17 cellular contexts compared by ENCODE assay signal in genomic region chr1:229883504-229884200, GRCh38.
A peak's percentile ranks its signal among the peaks of the same experiment; 100 is the strongest.
DNase-seq lines count a peak whose midpoint lies in the region; ATAC-seq and TF ChIP-seq lines count a peak whose summit lies in the region.
"Had no signal": no experiment of that assay in that cellular context is flagged by ENCODE, and none has a peak within 500 bp of the region (broad histone marks: within the 10 kb centered on the region; RNA-seq: fewer than 3 reads in every experiment).

No MANE protein-coding gene starts in this region.

- H3K36me3 ChIP-seq in right atrium auricular region, result no peaks in the 10 kb centered on the region
- H3K36me3 ChIP-seq in heart right ventricle, result no peaks in the 10 kb centered on the region
- H3K36me3 ChIP-seq in MM.1S (replicated peaks; ENCODE audit: insufficient read depth, low read length), result no peaks in the 10 kb centered on the region
- no peaks in the 10 kb centered on the region for H3K36me3 ChIP-seq in esophagus muscularis mucosa
- H3K36me3 ChIP-seq: SJSA1 had no signal

- ATAC-seq in heart right ventricle (no peak), GM19397 (IDR thresholded peaks at IDR 0.05; ENCODE audit: unreplicated experiment) (no peak)
- ATAC-seq: CD8-positive, alpha-beta T cell had no signal

- no peaks in the 10 kb centered on the region for H3K79me2 ChIP-seq in MM.1S (ENCODE audit: low read length)

- H3K4me2 ChIP-seq in MM.1S (ENCODE audit: low read depth, low read length), result no peak overlapping the region

- no peak for TF ChIP-seq EP300 in esophagus muscularis mucosa (IDR thresholded peaks at IDR 0.05)

- H3K9me3 ChIP-seq in right atrium auricular region (no peaks in the 10 kb centered on the region), heart right ventricle (no peaks in the 10 kb centered on the region), MM.1S (replicated peaks; ENCODE audit: insufficient read depth, low read length) (no peaks in the 10 kb centered on the region), esophagus muscularis mucosa (no peaks in the 10 kb centered on the region)
- H3K9me3 ChIP-seq: SJSA1 had no signal

- no peaks in the 10 kb centered on the region for H3K27me3 ChIP-seq in right atrium auricular region
- H3K27me3 ChIP-seq in heart right ventricle, result no peaks in the 10 kb centered on the region
- no peaks in the 10 kb centered on the region for H3K27me3 ChIP-seq in MM.1S (replicated peaks; ENCODE audit: insufficient read depth, low read length)
- no peaks in the 10 kb centered on the region for H3K27me3 ChIP-seq in esophagus muscularis mucosa

- no peak overlapping the region; the same call in 1 of the 2 replicates for H2AFZ ChIP-seq in MM.1S (ENCODE audit: low read length)

- 83 to 92% methylated on average over 7 of the region's 7 CpGs for WGBS in heart right ventricle, 2 donors
- 90% methylated on average over 7 of the region's 7 CpGs for WGBS in esophagus muscularis mucosa

- H3F3A ChIP-seq in MM.1S (ENCODE audit: insufficient read depth, low read length), result no peaks in the 10 kb centered on the region

- no peak for TF ChIP-seq POLR2A in esophagus muscularis mucosa (IDR thresholded peaks at IDR 0.05; ENCODE audit: low read depth)

- peak; percentile 13 for DNase-seq in right atrium auricular region (ENCODE audit: low spot score)
- DNase-seq in heart right ventricle, result no peak
- peak; percentile 17 for DNase-seq in MM.1S
- peak; percentile 79 for DNase-seq in esophagus muscularis mucosa (ENCODE audit: extremely low spot score)
- peak; percentile 7 for DNase-seq in ureter (ENCODE audit: low spot score)
- no peak for DNase-seq in NCI-H345 (lab: John Stamatoyannopoulos, UW)
- DNase-seq in DMS 273 treated with DMSO at 0.1 percent for 48 hours (lab: John Stamatoyannopoulos, UW), result no peak
- DNase-seq: CD8-positive, alpha-beta T cell; DND-41; GDM1; MV-4-11; NCI-H1417 treated with DMSO at 0.1 percent for 48 hours; NCI-H2029; NCI-H2171 treated with DMSO at 0.1 percent for 48 hours; NCI-H510A treated with DMSO at 0.1 percent for 48 hours had no signal

- no peak for TF ChIP-seq CTCF in right atrium auricular region (IDR thresholded peaks at IDR 0.05)
- TF ChIP-seq CTCF in heart right ventricle (IDR thresholded peaks at IDR 0.05), result no peak
- no peak for TF ChIP-seq CTCF in MM.1S (IDR thresholded peaks at IDR 0.05; ENCODE audit: low read length)
- TF ChIP-seq CTCF in esophagus muscularis mucosa (IDR thresholded peaks at IDR 0.05), result no peak

- H4K20me1 ChIP-seq in MM.1S (ENCODE audit: insufficient read depth, low read length), result no peaks in the 10 kb centered on the region

- H3K4me3 ChIP-seq in right atrium auricular region (no peak overlapping the region), heart right ventricle (no peak overlapping the region), MM.1S (ENCODE audit: low read length) (no peak overlapping the region), esophagus muscularis mucosa (no peak overlapping the region)
- H3K4me3 ChIP-seq: SJSA1 had no signal

- H3K4me1 ChIP-seq in right atrium auricular region, result peaks cover 0 to 8% of the 10 kb centered on the region in 2 donors
- H3K4me1 ChIP-seq in heart right ventricle, result peaks cover 0 to 25% (median 6%) of the 10 kb centered on the region in 9 donors
- no peaks in the 10 kb centered on the region for H3K4me1 ChIP-seq in MM.1S (ENCODE audit: low read length)
- peaks cover 27 to 73% (median 61%) of the 10 kb centered on the region in 4 donors for H3K4me1 ChIP-seq in esophagus muscularis mucosa
- H3K4me1 ChIP-seq: SJSA1 had no signal

- intact Hi-C loops in heart right ventricle (cut with DNase I) (no loop called here), esophagus muscularis mucosa (cut with DNase I) (loop anchor here (10.0 kb wide), 1 partner anchor 181 kb away; the partner anchor contains the start of gene GALNT2)

- H3K27ac ChIP-seq in right atrium auricular region, result no peak overlapping the region
- no peak overlapping the region for H3K27ac ChIP-seq in heart right ventricle
- no peak overlapping the region for H3K27ac ChIP-seq in MM.1S (ENCODE audit: low read length)
- no peak overlapping the region for H3K27ac ChIP-seq in esophagus muscularis mucosa (replicated peaks in 1 of 4)
- H3K27ac ChIP-seq: SJSA1 had no signal

- H3K9ac ChIP-seq in MM.1S (ENCODE audit: low read length), result no peak overlapping the region

- no peaks in the 10 kb centered on the region for H3K9me2 ChIP-seq in MM.1S (replicated peaks; ENCODE audit: insufficient read depth, low read length)

Comparison
In these comparisons a context has a peak if more than half of its experiments do, and no peak if none do; other contexts are left out.
1. DNase-seq: peak in right atrium auricular region (single experiment), MM.1S (single experiment), esophagus muscularis mucosa (single experiment) and ureter (single experiment); none in heart right ventricle (0 of 2), NCI-H345 (single experiment) and DMS 273 treated with DMSO at 0.1 percent for 48 hours (single experiment).